In genomic region chr1:100267284-100267683, GRCh38 we compare ENCODE assay signal across 1 cellular context.
TF ChIP-seq lines count a peak whose summit lies in the region.

No MANE protein-coding gene starts in this region.

TF ChIP-seq in K562, 482 proteins besides CTCF, POLR2A, EP300 and RAD21:
- TF ChIP-seq HMBOX1 (IDR thresholded peaks at IDR 0.05) (no peak), ZNF239 (CRISPR knock-in tag; IDR thresholded peaks at IDR 0.05) (peak; percentile 59)
